Comparison of ENCODE assay signal across 1 cellular context in genomic region chr21:44568667-44569556, GRCh38.
A peak's percentile ranks its signal among the peaks of the same experiment; 100 is the strongest.
TF ChIP-seq lines count a peak whose summit lies in the region.

No MANE protein-coding gene starts in this region.

TF ChIP-seq in K562, 482 proteins besides CTCF, POLR2A, EP300 and RAD21 (continues in another document):
- TF ChIP-seq MCM7 (IDR thresholded peaks at IDR 0.05) (no peak), ZBTB40 (IDR thresholded peaks at IDR 0.05) (peak; percentile 86), ZBTB40 (CRISPR knock-in tag; IDR thresholded peaks at IDR 0.05) (no peak), GABPB1 (CRISPR knock-in tag; IDR thresholded peaks at IDR 0.05) (peak; percentile 83), ARID3B (CRISPR knock-in tag; IDR thresholded peaks at IDR 0.05; ENCODE audit: borderline replicate concordance) (no peak), ATF1 (CRISPR knock-in tag; IDR thresholded peaks at IDR 0.05) (no peak), ATF1 (tag; IDR thresholded peaks at IDR 0.05) (peak; percentile 84), L3MBTL2 (IDR thresholded peaks at IDR 0.05) (peak; percentile 97), RERE (CRISPR knock-in tag; IDR thresholded peaks at IDR 0.05; ENCODE audit: borderline replicate concordance) (0 out of 2 replicates have a peak, but pooled peaks have one; percentile 18), DIDO1 (tag; IDR thresholded peaks at IDR 0.05; ENCODE audit: low read depth) (0 out of 2 replicates have a peak, but pooled peaks have one; percentile 54), RBBP5 (IDR thresholded peaks at IDR 0.05; ENCODE audit: borderline replicate concordance, insufficient read depth, low read length, poor library complexity, severe bottlenecking) (peak; percentile 3), POLR2G (IDR thresholded peaks at IDR 0.05; ENCODE audit: low read depth, low read length) (0 out of 2 replicates have a peak, but pooled peaks have one; percentile 18), KAT7 (CRISPR knock-in tag; IDR thresholded peaks at IDR 0.05; ENCODE audit: borderline replicate concordance) (no peak), MTA2 (IDR thresholded peaks at IDR 0.05; ENCODE audit: low read depth) (no peak), USF2 (CRISPR knock-in tag; IDR thresholded peaks at IDR 0.05) (0 out of 2 replicates have a peak, but pooled peaks have one; percentile 21), GMEB1 (CRISPR knock-in tag; IDR thresholded peaks at IDR 0.05) (no peak), NRF1 (conservative IDR thresholded peaks at IDR 0.05 in 1 of 2, IDR thresholded peaks at IDR 0.05 in 1 of 2) (peak; percentile 34 to 49; a peak in 2 of 4 replicates), BHLHE40 (IDR thresholded peaks at IDR 0.05; ENCODE audit: low read length) (peak; percentile 82), SMAD4 (CRISPR knock-in tag; conservative IDR thresholded peaks at IDR 0.05) (0 out of 2 replicates have a peak, but pooled peaks have one; percentile 11), TGIF2 (CRISPR knock-in tag; IDR thresholded peaks at IDR 0.05) (peak; percentile 20; the same call in 1 of the 2 replicates), E2F6 (IDR thresholded peaks at IDR 0.05; ENCODE audit: borderline replicate concordance in 1 of 2, extremely low read depth in 1 of 2, insufficient read depth in 1 of 2, insufficient read length in 1 of 2, low read depth in 1 of 2, low read length in 1 of 2, poor library complexity in 1 of 2, severe bottlenecking in 1 of 2) (peak in 1 of 2 experiments; percentile 2), BMI1 (IDR thresholded peaks at IDR 0.05; ENCODE audit: low read length) (no peak), SMARCC2 (IDR thresholded peaks at IDR 0.05; ENCODE audit: low read depth) (no peak), CREB1 (IDR thresholded peaks at IDR 0.05) (peak; percentile 50; the same call in 1 of the 2 replicates), CREB1 (CRISPR knock-in tag; IDR thresholded peaks at IDR 0.05) (peak; percentile 89), ATF7 (IDR thresholded peaks at IDR 0.05) (peak; percentile 35; the same call in 1 of the 2 replicates), NUFIP1 (IDR thresholded peaks at IDR 0.05; ENCODE audit: partially characterized antibody) (no peak), ZNF778 (CRISPR knock-in tag; IDR thresholded peaks at IDR 0.05) (no peak), USF1 (CRISPR knock-in tag; IDR thresholded peaks at IDR 0.05) (peak; percentile 67), ZNF316 (IDR thresholded peaks at IDR 0.05) (peak; percentile 30), CREM (IDR thresholded peaks at IDR 0.05; ENCODE audit: low read depth) (peak; percentile 89), ZBTB12 (CRISPR knock-in tag; IDR thresholded peaks at IDR 0.05) (0 out of 2 replicates have a peak, but pooled peaks have one; percentile 57), CXXC5 (CRISPR knock-in tag; IDR thresholded peaks at IDR 0.05) (peak; percentile 69), CBFA2T3 (IDR thresholded peaks at IDR 0.05) (no peak), MNT (conservative IDR thresholded peaks at IDR 0.05) (0 out of 4 replicates have a peak, but pooled peaks of 1 of the 2 experiments have one; percentile 17)
